8 cellular contexts compared by ENCODE assay signal in genomic region chr1:100132566-100133477, GRCh38. TPM values are rescaled to one million over a fixed set of nuclear protein-coding genes. Genes with fewer than 3 reads are reported as not detected.
DNase-seq lines count a peak whose midpoint lies in the region; ATAC-seq and TF ChIP-seq lines count a peak whose summit lies in the region.

Gene SASS6 (minus strand): TSS chr1:100132930. CDS start chr1:100132814, 116 bp downstream.
Gene TRMT13 (plus strand): TSS chr1:100133163. CDS start chr1:100133169, 6 bp downstream.

- no peaks in the 10 kb centered on the region for H3K9me3 Mint-ChIP-seq in activated T-helper 2 cell treated with anti-CD3 and anti-CD28 coated beads, Interferon-gamma antibody, Interleukin-2, Interleukin-4, amounts not matched to agents 10 μg/mL and 5 μg/mL and 100 μg/mL, durations not matched to agents 14 hours and 24 hours and 36 hours
- no peaks in the 10 kb centered on the region for H3K9me3 Mint-ChIP-seq in natural killer cell

- peaks cover 23% of the 10 kb centered on the region for H3K36me3 ChIP-seq in RWPE2 (ENCODE audit: low read depth)

- H3K27me3 Mint-ChIP-seq in activated T-helper 2 cell treated with anti-CD3 and anti-CD28 coated beads, Interferon-gamma antibody, Interleukin-2, Interleukin-4, amounts not matched to agents 10 μg/mL and 5 μg/mL and 100 μg/mL, durations not matched to agents 14 hours and 24 hours and 36 hours (ENCODE audit: low read depth): no peaks in the 10 kb centered on the region
- H3K27me3 Mint-ChIP-seq in natural killer cell (ENCODE audit: low read depth in 2 of 2): no peaks in the 10 kb centered on the region

- H3K9me3 ChIP-seq in RWPE2 (ENCODE audit: severe bottlenecking): no peaks in the 10 kb centered on the region

- peak within 1 kb of the TSS; percentile 81 for H3K4me3 ChIP-seq in RWPE2 (ENCODE audit: severe bottlenecking)

- peak within 1 kb of the TSS; percentile 43 for H3K27ac ChIP-seq in RWPE2 (ENCODE audit: poor library complexity, severe bottlenecking)

- peaks cover 13% of the 10 kb centered on the region for H3K36me3 Mint-ChIP-seq in activated T-helper 2 cell treated with anti-CD3 and anti-CD28 coated beads, Interferon-gamma antibody, Interleukin-2, Interleukin-4, amounts not matched to agents 10 μg/mL and 5 μg/mL and 100 μg/mL, durations not matched to agents 14 hours and 24 hours and 36 hours (ENCODE audit: low read depth)
- peaks cover 4% of the 10 kb centered on the region for H3K36me3 Mint-ChIP-seq in natural killer cell

- H3K4me1 ChIP-seq in RWPE2 (ENCODE audit: insufficient read depth, poor library complexity, severe bottlenecking): peaks cover 17% of the 10 kb centered on the region

- intact Hi-C loops in activated T-helper 2 cell treated with anti-CD3 and anti-CD28 coated beads, Interferon-gamma antibody, Interleukin-2, Interleukin-4, amounts not matched to agents 10 μg/mL and 5 μg/mL and 100 μg/mL, durations not matched to agents 14 hours and 24 hours and 36 hours (cut with micrococcal nuclease): loop anchor here (1.0 to 5.0 kb wide), 11 partner anchors 95 to 762 kb away; partner anchors contain the start of genes AGL, DBT, RTCA and SLC35A3
- intact Hi-C loops in natural killer cell (cut with micrococcal nuclease): loop anchor here (1.0 to 5.0 kb wide), 8 partner anchors 94 to 764 kb away; partner anchors contain the start of genes AGL, CDC14A, DBT and RTCA

- peak; percentile 95 for ATAC-seq in RWPE2 (ENCODE audit: low read depth)
- ATAC-seq in natural killer cell: peak; percentile 96 to 99 (median 97)

- H3K27me3 ChIP-seq in RWPE2 (ENCODE audit: insufficient read depth, poor library complexity, severe bottlenecking): no peaks in the 10 kb centered on the region

- H3K4me3 Mint-ChIP-seq in activated T-helper 2 cell treated with anti-CD3 and anti-CD28 coated beads, Interferon-gamma antibody, Interleukin-2, Interleukin-4, amounts not matched to agents 10 μg/mL and 5 μg/mL and 100 μg/mL, durations not matched to agents 14 hours and 24 hours and 36 hours (ENCODE audit: low read depth): peak within 1 kb of the TSS; percentile 97
- H3K4me3 Mint-ChIP-seq in natural killer cell: peak within 1 kb of the TSS; percentile 97

- DNase-seq in EH (ENCODE audit: low read depth): peak; percentile 99
- peak; percentile 97 for DNase-seq in H4 (ENCODE audit: low spot score)
- DNase-seq in LoVo (ENCODE audit: low spot score): peak; percentile 96
- DNase-seq in RWPE2 (ENCODE audit: low spot score): peak; percentile 95
- DNase-seq in activated T-helper 2 cell treated with anti-CD3 and anti-CD28 coated beads, Interferon-gamma antibody, Interleukin-2, Interleukin-4, amounts not matched to agents 10 μg/mL and 5 μg/mL and 100 μg/mL, durations not matched to agents 14 hours and 24 hours and 36 hours (ENCODE audit: low spot score): peak; percentile 94
- DNase-seq in fibroblast of peridontal ligament (ENCODE audit: extremely low read depth): peak; percentile 98
- peak; percentile 88 for DNase-seq in natural killer cell
- peak; percentile 95 for DNase-seq in stimulated activated naive CD4-positive, alpha-beta T cell treated with Interleukin-2 at 50 U/mL for 16 hours (lab: John Stamatoyannopoulos, UW)

- peaks cover 31% of the 10 kb centered on the region for H3K4me1 Mint-ChIP-seq in activated T-helper 2 cell treated with anti-CD3 and anti-CD28 coated beads, Interferon-gamma antibody, Interleukin-2, Interleukin-4, amounts not matched to agents 10 μg/mL and 5 μg/mL and 100 μg/mL, durations not matched to agents 14 hours and 24 hours and 36 hours (ENCODE audit: low read depth)
- peaks cover 21 to 32% of the 10 kb centered on the region in 2 donors for H3K4me1 Mint-ChIP-seq in natural killer cell

- H3K27ac Mint-ChIP-seq in activated T-helper 2 cell treated with anti-CD3 and anti-CD28 coated beads, Interferon-gamma antibody, Interleukin-2, Interleukin-4, amounts not matched to agents 10 μg/mL and 5 μg/mL and 100 μg/mL, durations not matched to agents 14 hours and 24 hours and 36 hours: peak within 1 kb of the TSS; percentile 93
- H3K27ac Mint-ChIP-seq in natural killer cell: peak within 1 kb of the TSS; percentile 92 to 93

- TF ChIP-seq CTCF in RWPE2 (IDR thresholded peaks at IDR 0.05; ENCODE audit: poor library complexity, severe bottlenecking) (no peak), natural killer cell (IDR thresholded peaks at IDR 0.05) (no peak)

RNA-seq across cellular contexts. Expression of gene SASS6, which starts in this region (rescaled TPM):
- 8.1 and 9.4 TPM in 2 replicates for total RNA-seq in H4 (2014; rRNA removed; shearing (Covaris generic))
- total RNA-seq in activated T-helper 2 cell treated with anti-CD3 and anti-CD28 coated beads, Interferon-gamma antibody, Interleukin-2, Interleukin-4, amounts not matched to agents 10 μg/mL and 5 μg/mL and 100 μg/mL, durations not matched to agents 14 hours and 24 hours and 36 hours: 15.2 and 15.7 TPM in 2 replicates
- total RNA-seq in natural killer cell: 1 to 10 TPM; 5.3 to 6.2 (median 5.6) TPM

RNA-seq across cellular contexts. Expression of gene TRMT13, which starts in this region (rescaled TPM):
- 4.0 and 7.6 TPM in 2 replicates for total RNA-seq in H4 (2014; rRNA removed; shearing (Covaris generic))
- 20.2 and 24.6 TPM in 2 replicates for total RNA-seq in activated T-helper 2 cell treated with anti-CD3 and anti-CD28 coated beads, Interferon-gamma antibody, Interleukin-2, Interleukin-4, amounts not matched to agents 10 μg/mL and 5 μg/mL and 100 μg/mL, durations not matched to agents 14 hours and 24 hours and 36 hours
- total RNA-seq in natural killer cell: 10 to 100 TPM; 12.7 to 22.3 (median 13.4) TPM

Comparison
In these comparisons a context has a peak if more than half of its experiments do, and no peak if none do; other contexts are left out.
1. Peak in every context shown above with its lines: DNase-seq, ATAC-seq, H3K4me3 ChIP-seq and H3K27ac ChIP-seq.